In the genomic region with DNA sequence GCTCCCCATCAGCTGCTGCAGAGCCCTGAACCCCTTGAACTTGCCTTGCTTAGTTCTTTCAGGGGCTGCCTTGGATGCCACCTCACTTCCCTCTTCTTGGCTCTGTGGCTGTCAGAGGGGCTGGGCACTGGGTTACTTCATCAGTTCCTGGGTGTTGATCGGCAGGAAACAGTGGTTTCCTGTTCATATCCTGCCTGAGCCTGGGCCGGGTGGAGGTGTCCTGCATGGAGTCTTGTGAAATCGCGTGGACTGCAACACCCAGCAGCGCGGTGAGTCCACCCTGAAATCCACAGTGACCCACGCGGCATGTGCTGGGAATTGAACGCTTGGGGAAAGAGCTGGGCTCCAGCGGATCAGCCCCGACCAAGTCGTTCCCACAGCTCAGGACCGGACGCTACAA, we compare ENCODE assay signal across 9 cellular contexts.
DNase-seq lines count a peak whose midpoint lies in the region; ATAC-seq and TF ChIP-seq lines count a peak whose summit lies in the region.
"Had no signal": no experiment of that assay in that cellular context is flagged by ENCODE, and none has a peak within 500 bp of the region (broad histone marks: within the 10 kb centered on the region; RNA-seq: fewer than 3 reads in every experiment).

No MANE protein-coding gene starts in this region.

- DNase-seq in GM06990 (ENCODE audit: extremely low read depth, insufficient read length) (peak; percentile 36), RPMI8226 (peak; percentile 51), adrenal gland (peak; percentile 32 to 75 (median 56)), neuronal stem cell (ENCODE audit: low spot score) (no peak), NCI-H2107 treated with DMSO at 0.1 percent for 48 hours (lab: John Stamatoyannopoulos, UW; ENCODE audit: unreplicated experiment) (no peak), trophoblast cell (no peak)

- H3K27ac ChIP-seq in adrenal gland (peak overlapping the region in 1 of 5 donors; percentile 67), neuronal stem cell (replicated peaks; ENCODE audit: low read length) (no peak overlapping the region), trophoblast cell (ENCODE audit: low read depth, low read length) (no peak overlapping the region)
- H3K27ac ChIP-seq: pancreas had no signal

- no peaks in the 10 kb centered on the region for H3K79me2 ChIP-seq in trophoblast cell (ENCODE audit: control insufficient read depth, insufficient read depth, low read length, poor library complexity)

- H3K9me3 ChIP-seq in adrenal gland (replicated peaks in 1 of 3) (no peaks in the 10 kb centered on the region), neuronal stem cell (replicated peaks in 1 of 2; ENCODE audit: control insufficient read depth in 2 of 2, insufficient read depth in 1 of 2, low read depth in 1 of 2, low read length in 2 of 2) (no peaks in the 10 kb centered on the region), trophoblast cell (ENCODE audit: insufficient read depth, low read depth, low read length) (no peaks in the 10 kb centered on the region)
- H3K9me3 ChIP-seq: pancreas had no signal

- peak overlapping the region; percentile 1 for H2AFZ ChIP-seq in neuronal stem cell (ENCODE audit: low read length)
- no peak overlapping the region for H2AFZ ChIP-seq in trophoblast cell (ENCODE audit: insufficient read depth, low read length, poor library complexity)

- TF ChIP-seq CTCF in GM06990 (IDR thresholded peaks at IDR 0.05; ENCODE audit: insufficient read depth, low read length, poor library complexity, severe bottlenecking) (no peak), adrenal gland (IDR thresholded peaks at IDR 0.05) (no peak)

- H2BK5ac ChIP-seq in neuronal stem cell (ENCODE audit: low read length) = no peak overlapping the region
- H2BK5ac ChIP-seq in trophoblast cell (ENCODE audit: low read depth, low read length, poor library complexity) = no peak overlapping the region

- no peak overlapping the region for H2BK12ac ChIP-seq in neuronal stem cell (ENCODE audit: low read length)
- no peak overlapping the region for H2BK12ac ChIP-seq in trophoblast cell (ENCODE audit: low read length)

- peak in 1 of 2 donors; percentile 14 for TF ChIP-seq POLR2A in adrenal gland (IDR thresholded peaks at IDR 0.05)

- ATAC-seq in HG03571 (IDR thresholded peaks at IDR 0.05; ENCODE audit: unreplicated experiment) = no peak
- no peak for ATAC-seq in HG03442 (IDR thresholded peaks at IDR 0.05; ENCODE audit: unreplicated experiment)

- no peak overlapping the region for H4K91ac ChIP-seq in neuronal stem cell (ENCODE audit: low read depth, low read length, poor library complexity)
- no peak overlapping the region for H4K91ac ChIP-seq in trophoblast cell (ENCODE audit: low read depth, low read length)

- H3K4me2 ChIP-seq in neuronal stem cell (ENCODE audit: insufficient read depth, low read length, poor library complexity, severe bottlenecking) = no peak overlapping the region
- H3K4me2 ChIP-seq in trophoblast cell (ENCODE audit: low read length) = no peak overlapping the region

- no peaks in the 10 kb centered on the region for H3K79me1 ChIP-seq in neuronal stem cell (ENCODE audit: low read depth, low read length)
- no peaks in the 10 kb centered on the region for H3K79me1 ChIP-seq in trophoblast cell (ENCODE audit: low read length)

- H3K23ac ChIP-seq in neuronal stem cell (ENCODE audit: low read depth, low read length, poor library complexity) (no peak overlapping the region), trophoblast cell (ENCODE audit: low read length) (no peak overlapping the region)

- H3K9ac ChIP-seq in neuronal stem cell (ENCODE audit: low read depth, low read length, poor library complexity) (no peak overlapping the region), trophoblast cell (ENCODE audit: low read length) (no peak overlapping the region)

- no peak overlapping the region for H4K12ac ChIP-seq in trophoblast cell (ENCODE audit: low read depth, low read length)

- intact Hi-C loops in adrenal gland (cut with DNase I) = no loop called here

- 61 to 67% (median 64%) methylated on average over 14 of the region's 14 CpGs for WGBS in adrenal gland, 4 donors
- no CpG with 5 or more reads among the region's 14 CpGs for WGBS in neuronal stem cell (ENCODE audit: extremely low coverage in 2 of 2, insufficient read length in 2 of 2, insufficient replicate concordance in 1 of 2), 2 donors
- WGBS in trophoblast cell (ENCODE audit: extremely low coverage, insufficient coverage, insufficient read length) = no CpG with 5 or more reads among the region's 14 CpGs

- H3K14ac ChIP-seq in neuronal stem cell (ENCODE audit: low read length) (no peak overlapping the region), trophoblast cell (ENCODE audit: low read length) (no peak overlapping the region)

- H2AK5ac ChIP-seq in neuronal stem cell (ENCODE audit: low read depth, low read length) (no peak overlapping the region), trophoblast cell (ENCODE audit: low read length) (no peak overlapping the region)

- H2BK120ac ChIP-seq in neuronal stem cell (ENCODE audit: low read depth, low read length) = no peak overlapping the region
- H2BK120ac ChIP-seq in trophoblast cell (ENCODE audit: insufficient read depth, low read length, poor library complexity) = no peak overlapping the region

- no peaks in the 10 kb centered on the region for H3K27me3 ChIP-seq in GM06990 (replicated peaks; ENCODE audit: control insufficient read depth, insufficient read depth, low read length)
- no peaks in the 10 kb centered on the region for H3K27me3 ChIP-seq in adrenal gland
- H3K27me3 ChIP-seq in neuronal stem cell (ENCODE audit: control insufficient read depth in 3 of 3, insufficient read depth in 3 of 3, low read depth in 1 of 3, low read length in 3 of 3) = no peaks in the 10 kb centered on the region
- no peaks in the 10 kb centered on the region for H3K27me3 ChIP-seq in trophoblast cell (ENCODE audit: insufficient read depth, low read length)

- H3K36me3 ChIP-seq in GM06990 (ENCODE audit: control insufficient read depth, insufficient read depth, low read length) (no peaks in the 10 kb centered on the region), adrenal gland (replicated peaks in 1 of 2) (no peaks in the 10 kb centered on the region), neuronal stem cell (replicated peaks in 1 of 2; ENCODE audit: control insufficient read depth in 2 of 2, insufficient read depth in 2 of 2, low read length in 2 of 2) (no peaks in the 10 kb centered on the region), trophoblast cell (ENCODE audit: control insufficient read depth in 1 of 2, insufficient read depth in 2 of 2, low read length in 2 of 2) (no peaks in the 10 kb centered on the region)
- H3K36me3 ChIP-seq: pancreas had no signal

- no peak overlapping the region for H3K4ac ChIP-seq in neuronal stem cell (ENCODE audit: low read length)
- H3K4ac ChIP-seq in trophoblast cell (ENCODE audit: low read depth, low read length) = no peak overlapping the region

- H3K18ac ChIP-seq in neuronal stem cell (ENCODE audit: low read length) = no peak overlapping the region
- H3K18ac ChIP-seq in trophoblast cell (ENCODE audit: low read length) = no peak overlapping the region

- no peak overlapping the region for H4K8ac ChIP-seq in neuronal stem cell (ENCODE audit: low read depth, low read length)
- no peak overlapping the region for H4K8ac ChIP-seq in trophoblast cell (ENCODE audit: low read depth, low read length)

- H3K4me1 ChIP-seq in adrenal gland (replicated peaks in 1 of 2) = peaks cover 0 to 6% of the 10 kb centered on the region in 2 donors
- H3K4me1 ChIP-seq in neuronal stem cell (ENCODE audit: control insufficient read depth in 2 of 2, insufficient read depth in 1 of 2, low read depth in 1 of 2, low read length in 2 of 2) = peaks cover 3 to 7% of the 10 kb centered on the region in 2 donors
- no peaks in the 10 kb centered on the region for H3K4me1 ChIP-seq in trophoblast cell (ENCODE audit: control insufficient read depth in 1 of 2, insufficient read depth in 2 of 2, low read length in 2 of 2)
- H3K4me1 ChIP-seq: pancreas had no signal

- no peak overlapping the region for H2BK15ac ChIP-seq in neuronal stem cell (ENCODE audit: low read length)

- H3K4me3 ChIP-seq in GM06990 (replicated peaks; ENCODE audit: low read depth, low read length) (no peak overlapping the region; the same call in 1 of the 2 replicates), adrenal gland (peak overlapping the region in 1 of 4 donors; percentile 32), neuronal stem cell (ENCODE audit: low read length in 2 of 2) (no peak overlapping the region), trophoblast cell (ENCODE audit: low read depth, low read length) (no peak overlapping the region)
- H3K4me3 ChIP-seq: pancreas had no signal

Comparison
In these comparisons a context has a peak if more than half of its experiments do, and no peak if none do; other contexts are left out.
1. DNase-seq: peak in GM06990 (single experiment), RPMI8226 (single experiment) and adrenal gland (7 of 7); none in neuronal stem cell (single experiment), NCI-H2107 treated with DMSO at 0.1 percent for 48 hours (single experiment) and trophoblast cell (0 of 2).